ENCODE assay signal across 8 cellular contexts in genomic region chr3:58176827-58177489, GRCh38. TPM values are rescaled to one million over a fixed set of nuclear protein-coding genes. Genes with fewer than 3 reads are reported as not detected.
A peak's percentile ranks its signal among the peaks of the same experiment; 100 is the strongest.
DNase-seq lines count a peak whose midpoint lies in the region; ATAC-seq and TF ChIP-seq lines count a peak whose summit lies in the region.
"Had no signal": no experiment of that assay in that cellular context is flagged by ENCODE, and none has a peak within 500 bp of the region (broad histone marks: within the 10 kb centered on the region; RNA-seq: fewer than 3 reads in every experiment).

No MANE protein-coding gene starts in this region.

- no peaks in the 10 kb centered on the region for H3K27me3 ChIP-seq in GM23248 (replicated peaks; ENCODE audit: insufficient read depth)
- H3K27me3 ChIP-seq: ascending aorta had no signal

- in situ Hi-C loops in GM23248 (cut with MboI): no loop called here

- DNase-seq in GM23248 (peak; percentile 24), SW480 (ENCODE audit: low spot score) (peak; percentile 72), epithelial cell of prostate (ENCODE audit: low read depth, low spot score) (no peak), sciatic nerve (ENCODE audit: low spot score) (peak; percentile 47), mucosa of gallbladder (ENCODE audit: low spot score) (no peak)

- 89% methylated on average over 10 of the region's 10 CpGs for WGBS in GM23248 (ENCODE audit: low coverage in 1 of 2, low lambda C conversion rate in 2 of 2, missing lambda C conversion rate in 2 of 2), 2 experiments

- H3K9me2 ChIP-seq in GM23248 (ENCODE audit: insufficient read depth): no peaks in the 10 kb centered on the region

- no peaks in the 10 kb centered on the region for H3K79me2 ChIP-seq in GM23248 (ENCODE audit: insufficient read depth)

- peaks cover 2% of the 10 kb centered on the region; the same call in 1 of the 2 replicates for H3K36me3 ChIP-seq in GM23248 (ENCODE audit: low read depth)
- H3K36me3 ChIP-seq: ascending aorta had no signal

- H3K9ac ChIP-seq in GM23248: peak overlapping the region; percentile 64; the same call in 1 of the 2 replicates

- no peaks in the 10 kb centered on the region for H4K20me1 ChIP-seq in GM23248 (ENCODE audit: insufficient read depth)

- intact Hi-C loops in sciatic nerve (cut with DNase I): loop anchor here (5.0 kb wide), 2 partner anchors 120 to 170 kb away; partner anchors contain the start of gene FLNB

- peaks cover 22% of the 10 kb centered on the region for H3F3A ChIP-seq in GM23248 (ENCODE audit: insufficient read depth)

- H3K27ac ChIP-seq in GM23248: no peak overlapping the region
- H3K27ac ChIP-seq in epithelial cell of prostate: peak overlapping the region; percentile 61
- H3K27ac ChIP-seq: ascending aorta had no signal

- H3K4me3 ChIP-seq in GM23248: no peak overlapping the region

- H3K4me2 ChIP-seq in GM23248 (ENCODE audit: unreplicated experiment): peak overlapping the region; percentile 79

- no peaks in the 10 kb centered on the region for H3K9me3 ChIP-seq in GM23248 (ENCODE audit: low read depth)
- H3K9me3 ChIP-seq: ascending aorta had no signal

- TF ChIP-seq POLR2A in GM18505 (IDR thresholded peaks at IDR 0.05; ENCODE audit: borderline replicate concordance, extremely low read depth, insufficient read depth, insufficient read length): no peak

- H2AFZ ChIP-seq in GM23248: no peak overlapping the region

- H3K4me1 ChIP-seq in GM23248 (ENCODE audit: insufficient read depth): peaks cover 6% of the 10 kb centered on the region; the same call in 1 of the 2 replicates

- ATAC-seq in sciatic nerve (no peak), GM18909 (IDR thresholded peaks at IDR 0.05; ENCODE audit: poor library complexity, unreplicated experiment) (no peak), GM18505 (IDR thresholded peaks at IDR 0.05; ENCODE audit: unreplicated experiment) (no peak)

RNA-seq across cellular contexts. Expression of gene DNASE1L3, which starts 33.8 kb away (rescaled TPM):
- total RNA-seq in GM23248 (2014; rRNA removed; shearing (Covaris generic)): not detected in 2 replicates
- not detected in 2 replicates for polyA plus RNA-seq in GM23248 (2016; fragmentation: Nextera tagmentation; extraction: Ambion mirVana)
- total RNA-seq in sciatic nerve (2.0 TPM), mucosa of gallbladder (2.3 TPM)

Comparison
In these comparisons a context has a peak if more than half of its experiments do, and no peak if none do; other contexts are left out.
1. DNase-seq: peak in GM23248 (single experiment), SW480 (single experiment) and sciatic nerve (single experiment); none in epithelial cell of prostate (single experiment) and mucosa of gallbladder (single experiment).